In genomic region chr3:69012836-69013255, GRCh38 we compare ENCODE assay signal across 1 cellular context.
TF ChIP-seq lines count a peak whose summit lies in the region.

No MANE protein-coding gene starts in this region.

TF ChIP-seq in HepG2, 621 proteins besides CTCF, POLR2A, EP300 and RAD21 (continued from another document):
- no peak for TF ChIP-seq ZUFSP (CRISPR knock-in tag; IDR thresholded peaks at IDR 0.05; ENCODE audit: borderline replicate concordance)
- TF ChIP-seq GZF1 (CRISPR knock-in tag; IDR thresholded peaks at IDR 0.05) = no peak
- no peak for TF ChIP-seq MXD4 (CRISPR knock-in tag; IDR thresholded peaks at IDR 0.05)
- TF ChIP-seq NR2F2 (IDR thresholded peaks at IDR 0.05; ENCODE audit: borderline replicate concordance, low read depth) = 0 out of 2 replicates have a peak, but pooled peaks have one; percentile 8
- TF ChIP-seq ZFP62 (CRISPR knock-in tag; IDR thresholded peaks at IDR 0.05) = no peak
- no peak for TF ChIP-seq PREB (CRISPR knock-in tag; IDR thresholded peaks at IDR 0.05)
- no peak for TF ChIP-seq DRAP1 (CRISPR knock-in tag; IDR thresholded peaks at IDR 0.05)
- 0 out of 2 replicates have a peak, but pooled peaks have one; percentile 12 for TF ChIP-seq ZNF263 (CRISPR knock-in tag; IDR thresholded peaks at IDR 0.05)
- TF ChIP-seq DMTF1 (CRISPR knock-in tag; IDR thresholded peaks at IDR 0.05) = no peak
- TF ChIP-seq CERS6 (CRISPR knock-in tag; IDR thresholded peaks at IDR 0.05) = no peak
- no peak for TF ChIP-seq SNAPC5 (CRISPR knock-in tag; IDR thresholded peaks at IDR 0.05; ENCODE audit: borderline replicate concordance)
- TF ChIP-seq CCAR2 (optimal IDR thresholded peaks at IDR 0.05; ENCODE audit: low read depth, low read length) = no peak
- TF ChIP-seq CCDC6 (CRISPR knock-in tag; IDR thresholded peaks at IDR 0.05) = 0 out of 2 replicates have a peak, but pooled peaks have one; percentile 36
- TF ChIP-seq PHF5A (CRISPR knock-in tag; IDR thresholded peaks at IDR 0.05; ENCODE audit: low read depth, unreplicated experiment) = no peak
- no peak for TF ChIP-seq SALL1 (CRISPR knock-in tag; IDR thresholded peaks at IDR 0.05)
- TF ChIP-seq ZHX2 (IDR thresholded peaks at IDR 0.05; ENCODE audit: low read depth) = no peak
- TF ChIP-seq ZHX2 (CRISPR knock-in tag; IDR thresholded peaks at IDR 0.05; ENCODE audit: borderline replicate concordance) = no peak
- TF ChIP-seq TGIF2 (CRISPR knock-in tag; IDR thresholded peaks at IDR 0.05) = peak; percentile 35; the same call in 1 of the 2 replicates
- TF ChIP-seq E2F5 (CRISPR knock-in tag; conservative IDR thresholded peaks at IDR 0.05) = no peak
- no peak for TF ChIP-seq SETDB1 (CRISPR knock-in tag; IDR thresholded peaks at IDR 0.05; ENCODE audit: borderline replicate concordance)
- TF ChIP-seq TFAP4 (IDR thresholded peaks at IDR 0.05; ENCODE audit: borderline replicate concordance, low read depth) = peak; percentile 56; the same call in 1 of the 2 replicates
- TF ChIP-seq HNRNPL (IDR thresholded peaks at IDR 0.05; ENCODE audit: low read depth, low read length) = no peak
- TF ChIP-seq MXI1 (IDR thresholded peaks at IDR 0.05; ENCODE audit: borderline replicate concordance, low read depth, low read length) = peak; percentile 7; the same call in 1 of the 3 replicates
- no peak for TF ChIP-seq GRHL1 (CRISPR knock-in tag; conservative IDR thresholded peaks at IDR 0.05)
- no peak for TF ChIP-seq KLF9 (CRISPR knock-in tag; IDR thresholded peaks at IDR 0.05; ENCODE audit: low read depth)
- TF ChIP-seq CEBPB (IDR thresholded peaks at IDR 0.05; ENCODE audit: borderline replicate concordance, low read depth, low read length) = no peak
- TF ChIP-seq ZC3H13 (CRISPR knock-in tag; IDR thresholded peaks at IDR 0.05) = no peak
- TF ChIP-seq RBM39 (IDR thresholded peaks at IDR 0.05; ENCODE audit: low read depth, low read length, poor library complexity, severe bottlenecking) = peak; percentile 26
- TF ChIP-seq HDAC1 (CRISPR knock-in tag; IDR thresholded peaks at IDR 0.05) = no peak
- TF ChIP-seq ZNF580 (CRISPR knock-in tag; IDR thresholded peaks at IDR 0.05; ENCODE audit: borderline replicate concordance, low read depth) = no peak
- TF ChIP-seq PPARG (CRISPR knock-in tag; conservative IDR thresholded peaks at IDR 0.05) = no peak
- no peak for TF ChIP-seq ZNF331 (CRISPR knock-in tag; IDR thresholded peaks at IDR 0.05)
- no peak for TF ChIP-seq ZNF235 (CRISPR knock-in tag; IDR thresholded peaks at IDR 0.05; ENCODE audit: borderline replicate concordance)
- TF ChIP-seq CSRNP2 (CRISPR knock-in tag; conservative IDR thresholded peaks at IDR 0.05; ENCODE audit: low read depth) = no peak
- no peak for TF ChIP-seq ZNF33A (CRISPR knock-in tag; IDR thresholded peaks at IDR 0.05; ENCODE audit: borderline replicate concordance)
- TF ChIP-seq NKX3-1 (CRISPR knock-in tag; IDR thresholded peaks at IDR 0.05) = no peak
- TF ChIP-seq TMF1 (CRISPR knock-in tag; IDR thresholded peaks at IDR 0.05; ENCODE audit: low read depth) = no peak
- no peak for TF ChIP-seq ZNF660 (CRISPR knock-in tag; IDR thresholded peaks at IDR 0.05; ENCODE audit: borderline replicate concordance, low read depth)
- TF ChIP-seq HDAC2 (CRISPR knock-in tag; IDR thresholded peaks at IDR 0.05) = no peak
- TF ChIP-seq SRY (CRISPR knock-in tag; IDR thresholded peaks at IDR 0.05) = no peak
- TF ChIP-seq DNMT3B (CRISPR knock-in tag; conservative IDR thresholded peaks at IDR 0.05) = no peak
- TF ChIP-seq ZSCAN22 (CRISPR knock-in tag; IDR thresholded peaks at IDR 0.05) = no peak
- peak; percentile 1; the same call in 1 of the 2 replicates for TF ChIP-seq TOPORS (CRISPR knock-in tag; IDR thresholded peaks at IDR 0.05)
